ENCODE assay signal across 31 cellular contexts in the genomic region with DNA sequence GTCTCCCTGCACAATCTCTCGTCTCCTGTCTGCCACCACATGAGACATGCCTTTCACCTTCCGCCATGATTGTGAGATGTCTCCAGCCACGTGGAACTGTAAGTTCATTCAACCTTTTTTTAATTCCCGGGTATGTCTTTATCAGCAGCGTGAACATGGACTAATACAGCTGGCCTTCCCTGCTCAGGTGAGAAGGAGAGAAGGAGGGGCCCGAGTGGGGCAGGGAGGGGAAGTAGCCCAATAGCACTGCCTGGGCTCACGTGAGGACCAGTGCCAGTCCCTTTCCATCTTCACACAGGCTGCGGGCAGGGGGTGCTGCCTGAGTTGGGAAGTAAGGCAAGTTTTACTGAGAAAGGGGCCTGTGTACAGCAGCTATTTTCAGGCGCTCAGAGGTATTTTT.
"Had no signal": no experiment of that assay in that cellular context is flagged by ENCODE, and none has a peak within 500 bp of the region (broad histone marks: within the 10 kb centered on the region; RNA-seq: fewer than 3 reads in every experiment).

No MANE protein-coding gene starts in this region.

- ATAC-seq: activated CD8-positive, alpha-beta T cell treated with anti-CD3 and anti-CD28 coated beads for 36 hours; activated naive CD4-positive, alpha-beta T cell treated with anti-CD3 and anti-CD28 coated beads, Interleukin-2, amount 50 U/mL, for 72 hours; activated T-cell treated with anti-CD3 and anti-CD28 coated beads, Interleukin-2, amount 50 U/mL, for 4 hours; activated T-cell treated with anti-CD3 and anti-CD28 coated beads, Interleukin-2, amount 50 U/mL, for 72 hours; activated T-helper 17 cell treated with anti-CD3 and anti-CD28 coated beads, Interleukin-2, amount 50 U/mL, for 72 hours; body of pancreas had no signal

- H3K9me3 ChIP-seq: adrenal gland, body of pancreas, breast epithelium had no signal

- H3K27me3 ChIP-seq: adrenal gland, body of pancreas, brain microvascular endothelial cell, breast epithelium had no signal

- DNase-seq: activated B cell treated with CpG ODN at 0.5 μM for 24 hours; activated CD4-positive, alpha-beta memory T cell treated with anti-CD3 and anti-CD28 coated beads for 36 hours; activated CD4-positive, alpha-beta T cell treated with anti-CD3 and anti-CD28 coated beads for 4 hours; activated CD4-positive, alpha-beta T cell treated with anti-CD3 and anti-CD28 coated beads, Interleukin-2, amount 10 ng/mL, durations not matched to agents 24 days and 14 days; activated CD4-positive, alpha-beta T cell treated with anti-CD3 and anti-CD28 coated beads, Interleukin-2, amount 50 U/mL, for 1 hour; activated CD4-positive, alpha-beta T cell treated with anti-CD3 and anti-CD28 coated beads, Interleukin-2, amount 50 U/mL, for 4 hours; activated CD4-positive, CD25-positive, alpha-beta regulatory T cell treated with anti-CD3 and anti-CD28 coated beads, Interleukin-2, amount 50 U/mL, for 72 hours; activated CD8-positive, alpha-beta memory T cell treated with anti-CD3 and anti-CD28 coated beads, Interleukin-2, amount 50 U/mL, for 4 hours; activated CD8-positive, alpha-beta T cell treated with anti-CD3 and anti-CD28 coated beads for 36 hours; activated effector memory CD4-positive, alpha-beta T cell treated with anti-CD3 and anti-CD28 coated beads, Interleukin-2, amount 50 U/mL, for 16 hours; activated gamma-delta T cell treated with Interleukin-2 at 50 U/mL for 16 hours; activated naive CD4-positive, alpha-beta T cell; activated naive CD4-positive, alpha-beta T cell treated with anti-CD3 and anti-CD28 coated beads for 36 hours; activated naive CD4-positive, alpha-beta T cell treated with anti-CD3 and anti-CD28 coated beads, Interleukin-2, amount 50 U/mL, for 16 hours; activated naive CD8-positive, alpha-beta T cell treated with anti-CD3 and anti-CD28 coated beads for 36 hours; activated T-cell treated with anti-CD3 and anti-CD28 coated beads for 4 hours; activated T-cell treated with anti-CD3 and anti-CD28 coated beads, Interleukin-2, amount 50 U/mL, for 1 hour; activated T-cell treated with anti-CD3 and anti-CD28 coated beads, Interleukin-2, amount 50 U/mL, for 4 hours; activated T-cell treated with anti-CD3 and anti-CD28 coated beads, Interleukin-2, amount 50 U/mL, for 72 hours; adrenal gland; amniotic stem cell; aorta; brain microvascular endothelial cell; central memory CD4-positive, alpha-beta T cell; T-helper 2 cell; T-helper 9 cell had no signal

- H3K36me3 ChIP-seq: adrenal gland, brain microvascular endothelial cell, breast epithelium had no signal

- H3K4me3 ChIP-seq: adrenal gland, body of pancreas, breast epithelium had no signal

- H3K27ac ChIP-seq: adrenal gland, body of pancreas, brain microvascular endothelial cell, breast epithelium, VCaP had no signal
